ENCODE assay signal across 18 cellular contexts in the genomic region with DNA sequence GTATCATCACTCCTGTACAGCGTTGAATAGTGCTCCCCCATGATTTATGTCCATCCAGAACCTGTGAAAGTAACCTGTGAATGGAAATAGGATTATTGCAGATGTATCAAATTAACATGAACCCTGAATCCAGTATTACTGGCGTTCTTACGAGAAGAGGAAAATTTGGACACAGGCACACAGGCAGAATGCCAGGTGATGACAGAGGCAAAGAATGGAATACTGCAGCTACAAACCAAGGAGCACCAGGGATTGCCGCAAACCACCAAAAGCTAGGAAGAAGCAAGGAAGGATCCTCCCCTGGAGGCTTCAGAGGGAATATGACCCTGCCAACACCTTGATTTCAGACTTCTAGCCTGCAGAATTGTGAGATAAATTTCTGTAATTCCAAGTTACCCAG.
DNase-seq lines count a peak whose midpoint lies in the region; ATAC-seq, FAIRE-seq and TF ChIP-seq lines count a peak whose summit lies in the region.
"Had no signal": no experiment of that assay in that cellular context is flagged by ENCODE, and none has a peak within 500 bp of the region (broad histone marks: within the 10 kb centered on the region; RNA-seq: fewer than 3 reads in every experiment).

No MANE protein-coding gene starts in this region.

- TF ChIP-seq POLR2A in HepG2 (IDR thresholded peaks at IDR 0.05; ENCODE audit: insufficient read depth in 1 of 2, low read depth in 2 of 2, low read length in 2 of 2): no peak
- no peak for TF ChIP-seq POLR2A in right lobe of liver (IDR thresholded peaks at IDR 0.05)

- no peak for DNase-seq in HepG2 (ENCODE audit: low spot score)
- DNase-seq in right lobe of liver: no peak
- DNase-seq in fibroblast of mammary gland (ENCODE audit: low read depth): peak; percentile 93
- DNase-seq in mucosa of gallbladder (ENCODE audit: low spot score): peak; percentile 59
- DNase-seq in HAP-1 (ENCODE audit: low spot score in 2 of 2): no peak
- no peak for DNase-seq in urothelium cell line (ENCODE audit: low spot score)
- DNase-seq in stimulated activated CD4-positive, alpha-beta T cell treated with anti-CD3 and anti-CD28 coated beads, Interleukin-4, amount 100 ng/mL, for 24 hours: no peak
- DNase-seq: 8988T; activated CD4-positive, alpha-beta T cell treated with anti-CD3 and anti-CD28 coated beads for 4 hours; activated T-cell treated with anti-CD3 and anti-CD28 coated beads, Interleukin-2, amount 50 U/mL, for 24 hours; GDM1; KBM-7; naive B cell; NCI-H1694; NCI-H526 treated with DMSO at 0.1 percent for 48 hours; stimulated activated naive B cell treated with anti-CD40 and anti-IgM and Interleukin-4, amounts not matched to agents 10 μg/mL and 1 μg/mL and 100 μg/mL, for 72 hours had no signal

- H3K4me3 ChIP-seq in HepG2 (replicated peaks in 1 of 3; ENCODE audit: insufficient read depth in 1 of 3, low read depth in 2 of 3, low read length in 3 of 3) (no peak overlapping the region), right lobe of liver (no peak overlapping the region), fibroblast of mammary gland (ENCODE audit: control insufficient read depth, low read depth, low read length) (no peak overlapping the region), HAP-1 (no peak overlapping the region)

- H3K27ac ChIP-seq in HepG2 (ENCODE audit: extremely low read length, insufficient read depth, low read length) (no peak overlapping the region), right lobe of liver (no peak overlapping the region)

- POLR2A ChIA-PET in HepG2 (lab: Yijun Ruan, JAX): no interaction called here

- H3K9ac ChIP-seq in HepG2 (ENCODE audit: insufficient read depth, low read depth, low read length): no peak overlapping the region

- H3K27me3 ChIP-seq in HepG2 (ENCODE audit: control insufficient read depth in 1 of 2, insufficient read depth in 2 of 2, low read length in 2 of 2) (peaks cover 0 to 20% of the 10 kb centered on the region in 2 experiments; a peak in 1 of 5 replicates), right lobe of liver (no peaks in the 10 kb centered on the region), HAP-1 (ENCODE audit: low read depth) (no peaks in the 10 kb centered on the region)

- TF ChIP-seq EP300 in HepG2 (IDR thresholded peaks at IDR 0.05; ENCODE audit: low read depth in 2 of 2, low read length in 2 of 2): no peak
- TF ChIP-seq EP300 in HepG2 (CRISPR knock-in tag; IDR thresholded peaks at IDR 0.05; ENCODE audit: borderline replicate concordance): no peak

- ATAC-seq in HepG2 (no peak), right lobe of liver (no peak), GM21723 (IDR thresholded peaks at IDR 0.05; ENCODE audit: unreplicated experiment) (no peak)
- ATAC-seq: stimulated activated naive B cell treated with anti-CD40 and anti-IgM and Interleukin-4, amounts not matched to agents 10 μg/mL and 1 μg/mL and 100 μg/mL, for 72 hours had no signal

- H3K9me3 ChIP-seq in HepG2 (ENCODE audit: low read length) (peaks cover 6% of the 10 kb centered on the region; the same call in 1 of the 2 replicates), right lobe of liver (no peaks in the 10 kb centered on the region), HAP-1 (0 out of 2 replicates have a peak, but pooled peaks cover 1% of the 10 kb centered on the region)

- 78% methylated on average over 4 of the region's 4 CpGs for WGBS in HepG2 (ENCODE audit: low lambda C conversion rate)
- 35% methylated on average over 4 of the region's 4 CpGs for WGBS in right lobe of liver (ENCODE audit: insufficient coverage, low coverage, low lambda C conversion rate, missing lambda C conversion rate)

- CTCF ChIA-PET in HepG2 (lab: Yijun Ruan, JAX; ENCODE audit: low intra/inter-chr PET ratio, low total read pairs): no interaction called here

- intact Hi-C loops in HepG2 (cut with micrococcal nuclease; ENCODE audit: unreplicated experiment): no loop called here
- intact Hi-C loops in right lobe of liver (cut with DNase I): no loop called here

- H3K79me2 ChIP-seq in HepG2 (ENCODE audit: insufficient read depth, low read length): no peaks in the 10 kb centered on the region

- no peak for FAIRE-seq in HepG2 (lab: Jason Lieb, UNC)
- FAIRE-seq in urothelium cell line (lab: Jason Lieb, UNC): no peak
- FAIRE-seq: GM19239 had no signal

- H3K4me2 ChIP-seq in HepG2 (ENCODE audit: low read depth, low read length): no peak overlapping the region

- BruUV-seq in HepG2 (replicated peaks; lab: Mats Ljungman, UMichigan): no TSS peak

- no peak overlapping the region for H2AFZ ChIP-seq in HepG2 (ENCODE audit: low read length)

- peaks cover 37% of the 10 kb centered on the region for H3K4me1 ChIP-seq in HepG2 (ENCODE audit: insufficient read depth, low read length)
- no peaks in the 10 kb centered on the region for H3K4me1 ChIP-seq in right lobe of liver
- H3K4me1 ChIP-seq in HAP-1: no peaks in the 10 kb centered on the region

- no peaks in the 10 kb centered on the region for H3K36me3 ChIP-seq in HepG2 (replicated peaks in 1 of 2; ENCODE audit: control insufficient read depth in 1 of 2, insufficient read depth in 2 of 2, low read length in 2 of 2)
- no peaks in the 10 kb centered on the region for H3K36me3 ChIP-seq in right lobe of liver
- H3K36me3 ChIP-seq in HAP-1 (replicated peaks): no peaks in the 10 kb centered on the region

- TF ChIP-seq CTCF in HepG2 (CRISPR knock-in tag; IDR thresholded peaks at IDR 0.05): no peak
- no peak for TF ChIP-seq CTCF in right lobe of liver (IDR thresholded peaks at IDR 0.05)
- peak; percentile 56 for TF ChIP-seq CTCF in fibroblast of mammary gland (conservative IDR thresholded peaks at IDR 0.05; ENCODE audit: control insufficient read depth, insufficient read depth, low read depth, low read length)

- no peaks in the 10 kb centered on the region for H4K20me1 ChIP-seq in HepG2 (ENCODE audit: insufficient read depth, low read length)

- no peak for TF ChIP-seq RAD21 in HepG2 (CRISPR knock-in tag; IDR thresholded peaks at IDR 0.05)

- in situ Hi-C loops in HepG2 (cut with HindIII; ENCODE audit: extremely low pct_ligation_motif_present, low pct_unique_long_range_greater_than_20kb): no loop called here
- in situ Hi-C loops in HAP-1 (cut with MboI; ENCODE audit: low sequenced_read_pairs): no loop called here

TF ChIP-seq in HepG2, 621 proteins besides CTCF, POLR2A, EP300 and RAD21:
- TF ChIP-seq ZNF350 (CRISPR knock-in tag; IDR thresholded peaks at IDR 0.05; ENCODE audit: borderline replicate concordance, low read depth) (no peak), STAG1 (CRISPR knock-in tag; IDR thresholded peaks at IDR 0.05) (0 out of 2 replicates have a peak, but pooled peaks have one; percentile 7), ZNF354B (CRISPR knock-in tag; IDR thresholded peaks at IDR 0.05) (0 out of 2 replicates have a peak, but pooled peaks have one; percentile 21)

Comparison
In these comparisons a context has a peak if more than half of its experiments do, and no peak if none do; other contexts are left out.
1. DNase-seq: peak in fibroblast of mammary gland (single experiment) and mucosa of gallbladder (single experiment); none in HepG2 (single experiment), right lobe of liver (0 of 3), HAP-1 (0 of 2), urothelium cell line (single experiment) and stimulated activated CD4-positive, alpha-beta T cell treated with anti-CD3 and anti-CD28 coated beads, Interleukin-4, amount 100 ng/mL, for 24 hours (single experiment).